In the genomic region with DNA sequence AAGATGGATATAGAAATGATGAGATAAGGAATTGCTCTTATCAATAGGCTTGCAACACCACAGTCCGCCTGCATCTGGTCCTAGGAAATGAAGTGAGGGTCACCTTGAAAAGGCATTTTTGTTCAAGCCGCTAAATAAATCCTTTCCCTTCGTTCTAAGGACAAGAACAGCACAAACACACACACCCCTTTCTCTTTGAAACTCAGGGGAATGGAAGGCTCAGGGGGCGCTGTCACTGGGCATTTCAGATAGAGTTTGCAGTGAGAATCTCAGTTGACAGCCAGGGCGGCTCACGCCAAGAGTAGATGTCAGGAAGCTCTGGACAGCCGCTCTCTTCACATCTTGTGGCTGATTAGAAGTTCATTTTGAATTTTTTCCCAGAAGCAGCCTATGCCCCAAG, we compare ENCODE assay signal across 26 cellular contexts. TPM values are rescaled to one million over a fixed set of nuclear protein-coding genes. Genes with fewer than 3 reads are reported as not detected.
DNase-seq lines count a peak whose midpoint lies in the region; ATAC-seq and TF ChIP-seq lines count a peak whose summit lies in the region.
"Had no signal": no experiment of that assay in that cellular context is flagged by ENCODE, and none has a peak within 500 bp of the region (broad histone marks: within the 10 kb centered on the region; RNA-seq: fewer than 3 reads in every experiment).

No MANE protein-coding gene starts in this region.

- CTCF ChIA-PET in Panc1 (lab: Charles Lee), result no interaction called here

- H2AFZ ChIP-seq in H9 (ENCODE audit: low read length), result no peak overlapping the region
- no peak overlapping the region for H2AFZ ChIP-seq in neuron (ENCODE audit: low read depth, low read length)

- H3K36me3 Mint-ChIP-seq in H9 (ENCODE audit: insufficient read depth in 1 of 3, low read depth in 3 of 3) (no peaks in the 10 kb centered on the region; a peak in 1 of 7 replicates), glutamatergic neuron (ENCODE audit: unreplicated experiment) (no peaks in the 10 kb centered on the region)
- H3K36me3 Mint-ChIP-seq: natural killer cell had no signal

- H3K4me1 ChIP-seq in H9 (ENCODE audit: insufficient read depth, low read length), result no peaks in the 10 kb centered on the region
- no peaks in the 10 kb centered on the region for H3K4me1 ChIP-seq in Panc1 (ENCODE audit: control insufficient read depth, insufficient read depth, low read length)
- H3K4me1 ChIP-seq in neuron (ENCODE audit: insufficient read depth, low read length), result peaks cover 48% of the 10 kb centered on the region
- H3K4me1 ChIP-seq: lower lobe of right lung, sigmoid colon had no signal

- in situ Hi-C loops in Panc1 (cut with HindIII; ENCODE audit: low pct_unique_long_range_greater_than_20kb, low sequenced_read_pairs), result no loop called here

- H3K56ac ChIP-seq in H9 (ENCODE audit: insufficient read length, low read depth, low read length), result no peak overlapping the region

- H3K23ac ChIP-seq in H9 (ENCODE audit: insufficient read length, low read depth, low read length), result no peak overlapping the region

- H3K36me3 ChIP-seq in Panc1 (ENCODE audit: control insufficient read depth, insufficient read depth, low read length) (no peaks in the 10 kb centered on the region), neuron (ENCODE audit: insufficient read depth, low read length) (no peaks in the 10 kb centered on the region)
- H3K36me3 ChIP-seq: lower lobe of right lung, sigmoid colon had no signal

- no peak overlapping the region for H3K4me2 ChIP-seq in H9 (ENCODE audit: insufficient read depth, insufficient read length, low read length)
- H3K4me2 ChIP-seq: KMS-11 had no signal

- H3K9ac ChIP-seq in H9 (ENCODE audit: extremely low read depth, insufficient read length, low read length), result no peak overlapping the region
- H3K9ac ChIP-seq: KMS-11 had no signal

- H3K9me3 ChIP-seq in H9 (ENCODE audit: control insufficient read depth, low read depth, low read length) (no peaks in the 10 kb centered on the region), Panc1 (ENCODE audit: control insufficient read depth, insufficient read depth, low read depth, low read length) (no peaks in the 10 kb centered on the region), neuron (ENCODE audit: low read length) (peaks cover 7% of the 10 kb centered on the region)

- H3K79me1 ChIP-seq in H9 (ENCODE audit: insufficient read depth, low read depth, low read length, poor library complexity, severe bottlenecking), result no peaks in the 10 kb centered on the region

- H4K91ac ChIP-seq in H9 (ENCODE audit: insufficient read length, low read depth, low read length), result no peak overlapping the region

- no peak overlapping the region for H2BK12ac ChIP-seq in H9 (ENCODE audit: insufficient read length, low read depth, low read length)

- no peak overlapping the region for H4K8ac ChIP-seq in H9 (replicated peaks; ENCODE audit: insufficient read length, low read depth, low read length)

- ATAC-seq in Panc1, result 0 out of 2 replicates have a peak, but pooled peaks have one; percentile 52
- ATAC-seq: activated naive CD4-positive, alpha-beta T cell treated with anti-CD3 and anti-CD28 coated beads, Interleukin-2, amount 50 U/mL, for 72 hours; lower lobe of right lung; natural killer cell; stimulated activated memory B cell treated with anti-CD40 and anti-IgM and Interleukin-4, amounts not matched to agents 10 μg/mL and 1 μg/mL and 100 μg/mL, for 72 hours had no signal

- H3K27me3 Mint-ChIP-seq in H9 (ENCODE audit: low read depth) (peaks cover 6% of the 10 kb centered on the region), glutamatergic neuron (ENCODE audit: unreplicated experiment) (peaks cover 6% of the 10 kb centered on the region)
- H3K27me3 Mint-ChIP-seq: activated CD4-positive, alpha-beta memory T cell treated with anti-CD3 and anti-CD28 coated beads, Interleukin-2, amount 10 ng/mL, durations not matched to agents 7 days and 5 days; central memory CD8-positive, alpha-beta T cell; stimulated activated memory B cell treated with anti-CD40 and anti-IgM and Interleukin-4, amounts not matched to agents 10 μg/mL and 1 μg/mL and 100 μg/mL, for 72 hours had no signal

- no peak overlapping the region for H2BK15ac ChIP-seq in H9 (ENCODE audit: low read depth, low read length)

- H3K18ac ChIP-seq in H9 (ENCODE audit: insufficient read length, low read depth, low read length), result no peak overlapping the region

- no peak for DNase-seq in H9
- no peak for DNase-seq in Panc1 (ENCODE audit: low read depth, low spot score)
- DNase-seq in glutamatergic neuron, result no peak
- DNase-seq in EL, result no peak
- DNase-seq in NCI-H82 treated with DMSO at 0.1 percent for 48 hours (lab: John Stamatoyannopoulos, UW; ENCODE audit: unreplicated experiment), result no peak
- no peak for DNase-seq in activated effector memory CD4-positive, alpha-beta T cell treated with Interleukin-2 at 50 U/mL for 16 hours
- DNase-seq: activated CD4-positive, alpha-beta memory T cell treated with anti-CD3 and anti-CD28 coated beads, Interleukin-2, amount 10 ng/mL, durations not matched to agents 7 days and 5 days; activated CD4-positive, CD25-positive, alpha-beta regulatory T cell treated with anti-CD3 and anti-CD28 coated beads, Interleukin-2, amount 50 U/mL, for 72 hours; activated CD8-positive, alpha-beta memory T cell treated with anti-CD3 and anti-CD28 coated beads, Interleukin-2, amount 50 U/mL, for 48 hours; DMS79 treated with DMSO at 0.1 percent for 48 hours; HFFc6; lower lobe of right lung; natural killer cell; NCI-H1436; NCI-H748 treated with DMSO at 0.1 percent for 48 hours; RPMI8226; sigmoid colon; stimulated activated CD4-positive, alpha-beta T cell treated with anti-CD3 and anti-CD28 coated beads, Interleukin-4, amount 100 ng/mL, for 4 hours had no signal

- no peak overlapping the region for H2AK5ac ChIP-seq in H9 (ENCODE audit: insufficient read length, low read length)

- H3K27ac Mint-ChIP-seq in H9 (no peak overlapping the region), glutamatergic neuron (ENCODE audit: unreplicated experiment) (peak overlapping the region; percentile 79)
- H3K27ac Mint-ChIP-seq: activated CD4-positive, alpha-beta memory T cell treated with anti-CD3 and anti-CD28 coated beads, Interleukin-2, amount 10 ng/mL, durations not matched to agents 7 days and 5 days; activated naive CD4-positive, alpha-beta T cell treated with anti-CD3 and anti-CD28 coated beads, Interleukin-2, amount 50 U/mL, for 72 hours; activated T-helper 2 cell treated with anti-CD3 and anti-CD28 coated beads, Interferon-gamma antibody, Interleukin-2, Interleukin-4, amounts not matched to agents 10 μg/mL and 5 μg/mL and 100 μg/mL, durations not matched to agents 14 hours and 24 hours and 36 hours; HFFc6; natural killer cell; stimulated activated memory B cell treated with anti-CD40 and anti-IgM and Interleukin-4, amounts not matched to agents 10 μg/mL and 1 μg/mL and 100 μg/mL, for 72 hours; T-helper 1 cell treated with Interleukin-12 subunit alpha and Interleukin-12 subunit beta and Interleukin-4 antibody, amounts not matched to agents 30 μg/mL and 1 μg/mL, for 36 hours had no signal

- H2BK20ac ChIP-seq in H9 (ENCODE audit: low read depth, low read length, poor library complexity, severe bottlenecking), result no peak overlapping the region

- BruUV-seq in Panc1 (replicated peaks; lab: Mats Ljungman, UMichigan), result no TSS peak

- no peaks in the 10 kb centered on the region; a peak in 1 of 5 replicates for H3K9me3 Mint-ChIP-seq in H9
- peaks cover 3% of the 10 kb centered on the region for H3K9me3 Mint-ChIP-seq in glutamatergic neuron (ENCODE audit: unreplicated experiment)
- H3K9me3 Mint-ChIP-seq: activated T-helper 2 cell treated with anti-CD3 and anti-CD28 coated beads, Interferon-gamma antibody, Interleukin-2, Interleukin-4, amounts not matched to agents 10 μg/mL and 5 μg/mL and 100 μg/mL, durations not matched to agents 14 hours and 24 hours and 36 hours; central memory CD8-positive, alpha-beta T cell had no signal

- POLR2A ChIA-PET in Panc1 (lab: Charles Lee), result no interaction called here

- peaks cover 22 to 33% of the 10 kb centered on the region in 2 experiments for H3K4me1 Mint-ChIP-seq in H9
- peaks cover 22% of the 10 kb centered on the region for H3K4me1 Mint-ChIP-seq in glutamatergic neuron (ENCODE audit: low read depth, unreplicated experiment)
- H3K4me1 Mint-ChIP-seq: activated CD4-positive, alpha-beta memory T cell treated with anti-CD3 and anti-CD28 coated beads, Interleukin-2, amount 10 ng/mL, durations not matched to agents 7 days and 5 days; CD14-positive monocyte; stimulated activated memory B cell treated with anti-CD40 and anti-IgM and Interleukin-4, amounts not matched to agents 10 μg/mL and 1 μg/mL and 100 μg/mL, for 72 hours had no signal

- no CpG with 5 or more reads among the region's 7 CpGs for WGBS in H9 (ENCODE audit: extremely low coverage, insufficient read length, low lambda C conversion rate)

- H4K20me1 ChIP-seq in H9 (ENCODE audit: control insufficient read depth, insufficient read depth, insufficient read length), result no peaks in the 10 kb centered on the region

- TF ChIP-seq CTCF in H9 (conservative IDR thresholded peaks at IDR 0.05) (peak; percentile 18; the same call in 1 of the 3 replicates), Panc1 (IDR thresholded peaks at IDR 0.05) (no peak), glutamatergic neuron (IDR thresholded peaks at IDR 0.05; ENCODE audit: partially characterized antibody, unreplicated experiment) (no peak)

- H2BK5ac ChIP-seq in H9 (ENCODE audit: insufficient read length, low read length), result no peak overlapping the region

- no peak overlapping the region for H3K4me3 ChIP-seq in Panc1 (ENCODE audit: low read depth in 2 of 2, low read length in 2 of 2)
- H3K4me3 ChIP-seq in neuron (ENCODE audit: low read length), result peak overlapping the region; percentile 29
- H3K4me3 ChIP-seq: lower lobe of right lung, sigmoid colon had no signal

- intact Hi-C loops in Panc1 (cut with micrococcal nuclease; ENCODE audit: unreplicated experiment), result no loop called here

- no peak overlapping the region for H3K14ac ChIP-seq in H9 (ENCODE audit: insufficient read depth, low read length)

- H3K4me3 Mint-ChIP-seq in H9 (no peak overlapping the region), glutamatergic neuron (ENCODE audit: unreplicated experiment) (peak overlapping the region; percentile 77)
- H3K4me3 Mint-ChIP-seq: activated CD4-positive, alpha-beta memory T cell treated with anti-CD3 and anti-CD28 coated beads, Interleukin-2, amount 10 ng/mL, durations not matched to agents 7 days and 5 days; CD14-positive monocyte; central memory CD8-positive, alpha-beta T cell; HFFc6; natural killer cell; stimulated activated memory B cell treated with anti-CD40 and anti-IgM and Interleukin-4, amounts not matched to agents 10 μg/mL and 1 μg/mL and 100 μg/mL, for 72 hours; T-helper 1 cell treated with Interleukin-12 subunit alpha and Interleukin-12 subunit beta and Interleukin-4 antibody, amounts not matched to agents 30 μg/mL and 1 μg/mL, for 36 hours had no signal

- H3K27me3 ChIP-seq in H9 (ENCODE audit: insufficient read depth, low read length) (no peaks in the 10 kb centered on the region), Panc1 (ENCODE audit: control insufficient read depth, insufficient read depth, low read length) (no peaks in the 10 kb centered on the region), neuron (ENCODE audit: insufficient read depth, low read length) (no peaks in the 10 kb centered on the region)
- H3K27me3 ChIP-seq: sigmoid colon had no signal

- H3K23me2 ChIP-seq in H9 (ENCODE audit: insufficient read length, low read depth, low read length, poor library complexity, severe bottlenecking), result no peaks in the 10 kb centered on the region

- no peak overlapping the region for H4K5ac ChIP-seq in H9 (ENCODE audit: insufficient read length, low read depth, low read length)

- H3K79me2 ChIP-seq in H9 (ENCODE audit: insufficient read depth, low read length), result no peaks in the 10 kb centered on the region

- H3T11ph ChIP-seq in H9 (ENCODE audit: low read length), result no peak overlapping the region

- H3K4ac ChIP-seq in H9 (ENCODE audit: low read depth, low read length), result no peak overlapping the region

- H3K27ac ChIP-seq in H9 (ENCODE audit: insufficient read length, low read depth, low read length), result no peak overlapping the region
- H3K27ac ChIP-seq in Panc1 (ENCODE audit: low read length), result no peak overlapping the region
- H3K27ac ChIP-seq: KMS-11, lower lobe of right lung, sigmoid colon had no signal

- H2BK120ac ChIP-seq in H9 (ENCODE audit: low read depth, low read length, poor library complexity, severe bottlenecking), result no peak overlapping the region

RNA-seq across cellular contexts. Expression of a gene that starts 39.7 kb away (rescaled TPM):
- total RNA-seq in H9 (2021), result 6.2 and 7.3 TPM in 2 replicates
- total RNA-seq in Panc1 (2021; ENCODE audit: unreplicated experiment), result 0.77 TPM
- polyA plus RNA-seq in Panc1 (2012; ENCODE audit: insufficient read length), result 0.78 TPM
- 70.9 TPM for total RNA-seq in glutamatergic neuron (ENCODE audit: unreplicated experiment)
